15 cellular contexts compared by ENCODE assay signal in the genomic region with DNA sequence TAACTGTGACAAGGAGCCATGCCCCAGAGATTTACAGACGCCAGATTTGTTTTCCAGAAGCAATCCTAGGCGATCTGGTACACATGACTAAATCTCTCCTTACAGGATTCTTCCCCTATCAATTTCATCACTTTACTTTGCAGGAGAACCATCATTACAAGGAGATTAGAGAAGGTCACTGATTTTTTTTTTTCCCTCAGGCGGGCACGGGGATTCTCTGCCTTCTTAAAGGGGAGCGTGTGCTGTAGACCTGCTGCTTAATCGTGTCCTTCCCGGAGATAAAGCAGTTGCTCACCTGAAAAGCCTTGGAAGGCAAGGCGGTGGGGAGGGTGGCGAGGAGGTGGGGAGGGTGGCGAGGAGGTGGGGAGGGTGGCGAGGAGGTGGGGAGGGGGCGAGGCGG. TPM values are rescaled to one million over a fixed set of nuclear protein-coding genes. Genes with fewer than 3 reads are reported as not detected.
"Had no signal": no experiment of that assay in that cellular context is flagged by ENCODE, and none has a peak within 500 bp of the region (broad histone marks: within the 10 kb centered on the region; RNA-seq: fewer than 3 reads in every experiment).

No MANE protein-coding gene starts in this region.

- H3K9me3 Mint-ChIP-seq: activated B cell treated with CpG ODN at 0.5 μM for 24 hours; activated CD4-positive, alpha-beta T cell treated with anti-CD3 and anti-CD28 coated beads, Interleukin-2, amount 10 ng/mL, durations not matched to agents 24 days and 14 days; stimulated activated naive B cell treated with anti-CD40 and anti-IgM and Interleukin-4, amounts not matched to agents 10 μg/mL and 1 μg/mL and 100 μg/mL, for 72 hours had no signal

- H3K4me1 Mint-ChIP-seq: activated B cell treated with CpG ODN at 0.5 μM for 24 hours; activated CD4-positive, alpha-beta T cell treated with anti-CD3 and anti-CD28 coated beads, Interleukin-2, amount 10 ng/mL, durations not matched to agents 24 days and 14 days; activated naive CD8-positive, alpha-beta T cell treated with anti-CD3 and anti-CD28 coated beads, Interleukin-2, amount 10 ng/mL, durations not matched to agents 7 days and 5 days; naive B cell; stimulated activated naive B cell treated with anti-CD40 and anti-IgM and Interleukin-4, amounts not matched to agents 10 μg/mL and 1 μg/mL and 100 μg/mL, for 72 hours had no signal

- H3K4me3 Mint-ChIP-seq: activated B cell treated with CpG ODN at 0.5 μM for 24 hours; activated CD4-positive, alpha-beta T cell treated with anti-CD3 and anti-CD28 coated beads, Interleukin-2, amount 10 ng/mL, durations not matched to agents 24 days and 14 days; activated naive CD8-positive, alpha-beta T cell treated with anti-CD3 and anti-CD28 coated beads, Interleukin-2, amount 10 ng/mL, durations not matched to agents 7 days and 5 days; naive B cell; stimulated activated naive B cell treated with anti-CD40 and anti-IgM and Interleukin-4, amounts not matched to agents 10 μg/mL and 1 μg/mL and 100 μg/mL, for 72 hours had no signal

- H3K27ac ChIP-seq: brain microvascular endothelial cell, foreskin keratinocyte, neutrophil, tibial nerve had no signal

- ATAC-seq: stimulated activated naive B cell treated with anti-CD40 and anti-IgM and Interleukin-4, amounts not matched to agents 10 μg/mL and 1 μg/mL and 100 μg/mL, for 72 hours had no signal

- H3K4me1 ChIP-seq: foreskin keratinocyte had no signal

- DNase-seq: activated B cell treated with CpG ODN at 0.5 μM for 24 hours; activated CD4-positive, alpha-beta T cell treated with anti-CD3 and anti-CD28 coated beads, Interleukin-2, amount 10 ng/mL, durations not matched to agents 24 days and 14 days; activated gamma-delta T cell treated with Interleukin-2 at 50 U/mL for 16 hours; activated naive CD8-positive, alpha-beta T cell treated with anti-CD3 and anti-CD28 coated beads, Interleukin-2, amount 10 ng/mL, durations not matched to agents 7 days and 5 days; brain microvascular endothelial cell; effector CD8-positive, alpha-beta T cell; head of caudate nucleus; left colon; naive B cell; stimulated activated CD4-positive, alpha-beta T cell treated with anti-CD3 and anti-CD28 coated beads, Interleukin-2, amount 100 ng/mL, for 48 hours; stimulated activated naive B cell treated with anti-CD40 and anti-IgM and Interleukin-4, amounts not matched to agents 10 μg/mL and 1 μg/mL and 100 μg/mL, for 72 hours; T-helper 2 cell had no signal

- H3K36me3 Mint-ChIP-seq: activated naive CD8-positive, alpha-beta T cell treated with anti-CD3 and anti-CD28 coated beads, Interleukin-2, amount 10 ng/mL, durations not matched to agents 7 days and 5 days; naive B cell; stimulated activated naive B cell treated with anti-CD40 and anti-IgM and Interleukin-4, amounts not matched to agents 10 μg/mL and 1 μg/mL and 100 μg/mL, for 72 hours had no signal

- H3K27me3 Mint-ChIP-seq: activated CD4-positive, alpha-beta T cell treated with anti-CD3 and anti-CD28 coated beads, Interleukin-2, amount 10 ng/mL, durations not matched to agents 24 days and 14 days had no signal

- H3K36me3 ChIP-seq: brain microvascular endothelial cell, neutrophil, tibial nerve had no signal

- H3K4me3 ChIP-seq: tibial nerve had no signal

- H3K9me3 ChIP-seq: neutrophil, tibial nerve had no signal

- H3K27ac Mint-ChIP-seq: activated B cell treated with CpG ODN at 0.5 μM for 24 hours; activated CD4-positive, alpha-beta T cell treated with anti-CD3 and anti-CD28 coated beads, Interleukin-2, amount 10 ng/mL, durations not matched to agents 24 days and 14 days; activated naive CD8-positive, alpha-beta T cell treated with anti-CD3 and anti-CD28 coated beads, Interleukin-2, amount 10 ng/mL, durations not matched to agents 7 days and 5 days; naive B cell; stimulated activated naive B cell treated with anti-CD40 and anti-IgM and Interleukin-4, amounts not matched to agents 10 μg/mL and 1 μg/mL and 100 μg/mL, for 72 hours had no signal

- H3K27me3 ChIP-seq: brain microvascular endothelial cell, neutrophil, tibial nerve had no signal

RNA-seq across cellular contexts. Expression of gene MRAP2, which starts 14.4 kb away (rescaled TPM):
- total RNA-seq: activated B cell treated with CpG ODN at 0.5 μM for 24 hours; activated CD4-positive, alpha-beta T cell treated with anti-CD3 and anti-CD28 coated beads, Interleukin-2, amount 10 ng/mL, durations not matched to agents 24 days and 14 days; activated naive CD8-positive, alpha-beta T cell treated with anti-CD3 and anti-CD28 coated beads, Interleukin-2, amount 10 ng/mL, durations not matched to agents 7 days and 5 days had no signal
